ENCODE assay signal across 8 cellular contexts in genomic region chr1:226938903-226939438, GRCh38. TPM values are rescaled to one million over a fixed set of nuclear protein-coding genes. Genes with fewer than 3 reads are reported as not detected.
DNase-seq lines count a peak whose midpoint lies in the region; ATAC-seq and TF ChIP-seq lines count a peak whose summit lies in the region.

No MANE protein-coding gene starts in this region.

- H3K79me2 ChIP-seq in OCI-LY3 (ENCODE audit: low read length): peaks cover 38% of the 10 kb centered on the region

- peaks cover 1% of the 10 kb centered on the region for H3K27me3 Mint-ChIP-seq in activated CD4-positive, alpha-beta T cell treated with anti-CD3 and anti-CD28 coated beads, Interleukin-2, amount 10 ng/mL, durations not matched to agents 7 days and 5 days

- peak overlapping the region; percentile 84 for H3K4me3 Mint-ChIP-seq in activated CD4-positive, alpha-beta T cell treated with anti-CD3 and anti-CD28 coated beads, Interleukin-2, amount 10 ng/mL, durations not matched to agents 7 days and 5 days

- no peaks in the 10 kb centered on the region for H3K27me3 ChIP-seq in OCI-LY3 (ENCODE audit: low read depth, low read length)
- no peaks in the 10 kb centered on the region for H3K27me3 ChIP-seq in mucosa of stomach (ENCODE audit: control insufficient read depth, insufficient read depth, low read length)

- POLR2A ChIA-PET in activated CD4-positive, alpha-beta T cell treated with anti-CD3 and anti-CD28 coated beads, Interleukin-2, amount 10 ng/mL, durations not matched to agents 7 days and 5 days (lab: Charles Lee): interaction anchor here (0.6 to 0.7 kb wide), 3 partner anchors 39 to 490 kb away, joined by 3 to 6 read pairs (median 3); no protein-coding TSS in a partner anchor

- H3K4me1 Mint-ChIP-seq in activated CD4-positive, alpha-beta T cell treated with anti-CD3 and anti-CD28 coated beads, Interleukin-2, amount 10 ng/mL, durations not matched to agents 7 days and 5 days: peaks cover 48% of the 10 kb centered on the region

- H3K4me1 ChIP-seq in OCI-LY3 (ENCODE audit: low read length) (peaks cover 14% of the 10 kb centered on the region), mucosa of stomach (ENCODE audit: control insufficient read depth, insufficient read depth, low read length) (peaks cover 41% of the 10 kb centered on the region)

- H3K9ac ChIP-seq in OCI-LY3 (ENCODE audit: low read length): peak overlapping the region; percentile 86
- H3K9ac ChIP-seq in mucosa of stomach (ENCODE audit: low read length): peak overlapping the region; percentile 89

- DNase-seq in activated CD4-positive, alpha-beta T cell treated with anti-CD3 and anti-CD28 coated beads, Interleukin-2, amount 10 ng/mL, durations not matched to agents 7 days and 5 days: no peak
- no peak for DNase-seq in activated CD4-positive, alpha-beta T cell treated with anti-CD3 and anti-CD28 coated beads for 48 hours
- DNase-seq in dermis blood vessel endothelial cell: peak; percentile 48
- no peak for DNase-seq in OCI-M2 (lab: John Stamatoyannopoulos, UW; ENCODE audit: unreplicated experiment)
- no peak for DNase-seq in cerebellum (ENCODE audit: low spot score)

- peak overlapping the region; percentile 91 for H3K27ac ChIP-seq in OCI-LY3 (ENCODE audit: low read length)

- peak overlapping the region; percentile 85 for H2AFZ ChIP-seq in OCI-LY3 (ENCODE audit: low read depth, low read length)

- CTCF ChIA-PET in activated CD4-positive, alpha-beta T cell treated with anti-CD3 and anti-CD28 coated beads, Interleukin-2, amount 10 ng/mL, durations not matched to agents 7 days and 5 days (lab: Charles Lee): interaction anchor here (0.9 to 1.4 kb wide), 2 partner anchors 15 to 44 kb away, joined by 3 to 4 read pairs; no protein-coding TSS in a partner anchor

- 0 out of 2 replicates have a peak, but pooled peaks cover 4% of the 10 kb centered on the region for H4K20me1 ChIP-seq in OCI-LY3 (ENCODE audit: insufficient read depth, low read length)

- peaks cover 18% of the 10 kb centered on the region for H3K9me3 ChIP-seq in OCI-LY3 (ENCODE audit: insufficient read depth, low read length)
- no peaks in the 10 kb centered on the region for H3K9me3 ChIP-seq in mucosa of stomach (ENCODE audit: control insufficient read depth, low read length)

- TF ChIP-seq CTCF in OCI-LY3 (IDR thresholded peaks at IDR 0.05; ENCODE audit: low read depth, low read length): no peak

- peak overlapping the region; percentile 98 for H3K27ac Mint-ChIP-seq in activated CD4-positive, alpha-beta T cell treated with anti-CD3 and anti-CD28 coated beads, Interleukin-2, amount 10 ng/mL, durations not matched to agents 7 days and 5 days

- H3K9me3 Mint-ChIP-seq in activated CD4-positive, alpha-beta T cell treated with anti-CD3 and anti-CD28 coated beads, Interleukin-2, amount 10 ng/mL, durations not matched to agents 7 days and 5 days: peaks cover 23% of the 10 kb centered on the region

- H3K36me3 ChIP-seq in OCI-LY3 (replicated peaks; ENCODE audit: low read depth, low read length) (peaks cover 7% of the 10 kb centered on the region), mucosa of stomach (ENCODE audit: control insufficient read depth, insufficient read depth, low read length) (no peaks in the 10 kb centered on the region)

- H3K4me3 ChIP-seq in OCI-LY3 (ENCODE audit: low read length) (peak overlapping the region; percentile 82), mucosa of stomach (ENCODE audit: low read length) (peak overlapping the region; percentile 91)

- peaks cover 21% of the 10 kb centered on the region for H3K36me3 Mint-ChIP-seq in activated CD4-positive, alpha-beta T cell treated with anti-CD3 and anti-CD28 coated beads, Interleukin-2, amount 10 ng/mL, durations not matched to agents 7 days and 5 days (ENCODE audit: low read depth)

- H3K4me2 ChIP-seq in OCI-LY3 (ENCODE audit: low read length): peak overlapping the region; percentile 81

- ATAC-seq in HG03095 (IDR thresholded peaks at IDR 0.05; ENCODE audit: unreplicated experiment): no peak

RNA-seq across cellular contexts. Expression of gene COQ8A, which starts 1.1 kb away (rescaled TPM):
- total RNA-seq in activated CD4-positive, alpha-beta T cell treated with anti-CD3 and anti-CD28 coated beads, Interleukin-2, amount 10 ng/mL, durations not matched to agents 7 days and 5 days: 10 to 100 TPM; 22.6 to 25.5 TPM
- total RNA-seq in dermis blood vessel endothelial cell (25.7 and 37.4 TPM in 2 replicates), cerebellum (19.6 TPM)
